In the genomic region with DNA sequence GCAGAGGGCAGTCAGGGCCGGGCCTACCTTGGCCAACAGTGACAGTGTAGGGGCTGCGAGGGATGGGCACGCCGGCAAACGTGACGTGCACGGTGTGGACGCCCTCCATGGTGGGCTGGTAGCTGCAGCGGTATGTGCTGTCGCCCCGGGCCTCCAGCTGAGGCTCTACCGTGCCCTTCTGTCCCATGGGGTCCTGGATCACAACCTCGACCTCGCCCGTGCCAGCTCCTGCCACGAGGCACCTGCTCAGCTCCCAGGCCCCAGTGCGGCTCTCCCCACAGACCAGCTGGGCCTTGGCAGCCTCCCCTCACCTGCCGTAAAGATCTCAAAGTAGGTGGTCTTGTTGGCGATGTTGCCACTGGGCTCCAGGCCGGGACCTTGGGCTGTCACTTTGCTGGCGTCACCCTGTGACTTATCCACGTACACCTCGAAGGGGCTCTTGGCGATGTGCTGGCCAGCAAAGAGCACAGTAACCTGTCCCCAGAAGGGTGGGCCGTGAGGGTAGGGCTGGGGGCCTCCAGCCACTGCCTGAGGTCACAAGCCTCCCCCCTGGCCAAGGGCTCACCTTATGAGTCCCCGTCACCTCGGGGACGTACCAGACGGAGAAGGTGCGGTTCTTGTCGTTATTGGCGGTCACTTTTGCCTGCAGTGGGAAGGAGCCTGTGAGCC, we compare ENCODE assay signal across 1 cellular context.
TF ChIP-seq lines count a peak whose summit lies in the region.

No MANE protein-coding gene starts in this region.

TF ChIP-seq in A549, 52 proteins besides CTCF, POLR2A, EP300 and RAD21:
- TF ChIP-seq FOSB (CRISPR knock-in tag; IDR thresholded peaks at IDR 0.05) = no peak
- TF ChIP-seq BHLHE40 (IDR thresholded peaks at IDR 0.05; ENCODE audit: low read depth, low read length) = no peak
- TF ChIP-seq, protein P1, sequence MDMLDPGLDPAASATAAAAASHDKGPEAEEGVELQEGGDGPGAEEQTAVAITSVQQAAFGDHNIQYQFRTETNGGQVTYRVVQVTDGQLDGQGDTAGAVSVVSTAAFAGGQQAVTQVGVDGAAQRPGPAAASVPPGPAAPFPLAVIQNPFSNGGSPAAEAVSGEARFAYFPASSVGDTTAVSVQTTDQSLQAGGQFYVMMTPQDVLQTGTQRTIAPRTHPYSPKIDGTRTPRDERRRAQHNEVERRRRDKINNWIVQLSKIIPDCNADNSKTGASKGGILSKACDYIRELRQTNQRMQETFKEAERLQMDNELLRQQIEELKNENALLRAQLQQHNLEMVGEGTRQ (IDR thresholded peaks at IDR 0.05) = no peak
- TF ChIP-seq, protein P2, sequence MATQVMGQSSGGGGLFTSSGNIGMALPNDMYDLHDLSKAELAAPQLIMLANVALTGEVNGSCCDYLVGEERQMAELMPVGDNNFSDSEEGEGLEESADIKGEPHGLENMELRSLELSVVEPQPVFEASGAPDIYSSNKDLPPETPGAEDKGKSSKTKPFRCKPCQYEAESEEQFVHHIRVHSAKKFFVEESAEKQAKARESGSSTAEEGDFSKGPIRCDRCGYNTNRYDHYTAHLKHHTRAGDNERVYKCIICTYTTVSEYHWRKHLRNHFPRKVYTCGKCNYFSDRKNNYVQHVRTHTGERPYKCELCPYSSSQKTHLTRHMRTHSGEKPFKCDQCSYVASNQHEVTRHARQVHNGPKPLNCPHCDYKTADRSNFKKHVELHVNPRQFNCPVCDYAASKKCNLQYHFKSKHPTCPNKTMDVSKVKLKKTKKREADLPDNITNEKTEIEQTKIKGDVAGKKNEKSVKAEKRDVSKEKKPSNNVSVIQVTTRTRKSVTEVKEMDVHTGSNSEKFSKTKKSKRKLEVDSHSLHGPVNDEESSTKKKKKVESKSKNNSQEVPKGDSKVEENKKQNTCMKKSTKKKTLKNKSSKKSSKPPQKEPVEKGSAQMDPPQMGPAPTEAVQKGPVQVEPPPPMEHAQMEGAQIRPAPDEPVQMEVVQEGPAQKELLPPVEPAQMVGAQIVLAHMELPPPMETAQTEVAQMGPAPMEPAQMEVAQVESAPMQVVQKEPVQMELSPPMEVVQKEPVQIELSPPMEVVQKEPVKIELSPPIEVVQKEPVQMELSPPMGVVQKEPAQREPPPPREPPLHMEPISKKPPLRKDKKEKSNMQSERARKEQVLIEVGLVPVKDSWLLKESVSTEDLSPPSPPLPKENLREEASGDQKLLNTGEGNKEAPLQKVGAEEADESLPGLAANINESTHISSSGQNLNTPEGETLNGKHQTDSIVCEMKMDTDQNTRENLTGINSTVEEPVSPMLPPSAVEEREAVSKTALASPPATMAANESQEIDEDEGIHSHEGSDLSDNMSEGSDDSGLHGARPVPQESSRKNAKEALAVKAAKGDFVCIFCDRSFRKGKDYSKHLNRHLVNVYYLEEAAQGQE (IDR thresholded peaks at IDR 0.05) = 0 out of 2 replicates have a peak, but pooled peaks have one; percentile 1
- TF ChIP-seq, protein P3, sequence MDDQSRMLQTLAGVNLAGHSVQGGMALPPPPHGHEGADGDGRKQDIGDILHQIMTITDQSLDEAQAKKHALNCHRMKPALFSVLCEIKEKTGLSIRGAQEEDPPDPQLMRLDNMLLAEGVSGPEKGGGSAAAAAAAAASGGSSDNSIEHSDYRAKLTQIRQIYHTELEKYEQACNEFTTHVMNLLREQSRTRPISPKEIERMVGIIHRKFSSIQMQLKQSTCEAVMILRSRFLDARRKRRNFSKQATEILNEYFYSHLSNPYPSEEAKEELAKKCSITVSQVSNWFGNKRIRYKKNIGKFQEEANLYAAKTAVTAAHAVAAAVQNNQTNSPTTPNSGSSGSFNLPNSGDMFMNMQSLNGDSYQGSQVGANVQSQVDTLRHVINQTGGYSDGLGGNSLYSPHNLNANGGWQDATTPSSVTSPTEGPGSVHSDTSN (IDR thresholded peaks at IDR 0.05) = no peak
- TF ChIP-seq HOXB5 (CRISPR knock-in tag; IDR thresholded peaks at IDR 0.05) = no peak
